Comparison of ENCODE assay signal across 17 cellular contexts in the genomic region with DNA sequence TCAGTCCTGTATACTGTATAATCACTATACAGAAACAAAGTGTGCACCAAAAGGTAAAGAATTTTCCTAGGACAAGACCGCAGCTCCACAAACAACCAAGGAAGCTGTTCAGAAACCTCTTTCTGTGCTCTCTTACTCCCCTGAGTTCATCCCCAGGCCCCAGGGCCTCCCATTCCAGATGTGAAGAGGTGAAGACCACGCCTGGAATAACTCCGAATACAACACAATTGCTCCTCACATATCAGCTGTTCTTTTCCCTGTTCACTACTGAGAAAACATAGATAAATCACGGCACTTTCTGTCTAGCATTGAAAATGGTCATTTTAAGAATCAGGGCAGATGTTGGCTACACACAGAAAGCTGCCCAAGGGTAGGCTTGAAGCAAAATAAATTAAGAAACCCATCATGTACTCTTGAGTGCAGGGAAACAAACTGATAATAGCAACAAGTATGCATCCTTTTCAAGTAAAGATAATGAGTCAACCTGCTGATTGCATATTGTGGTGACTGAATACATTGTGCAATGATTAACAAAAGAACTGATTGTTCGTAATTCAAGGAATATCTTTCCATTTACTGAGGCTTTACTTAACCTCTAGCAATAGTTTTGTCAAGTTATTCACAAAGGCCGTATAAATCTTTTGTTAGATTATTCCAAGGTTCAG.
A peak's percentile ranks its signal among the peaks of the same experiment; 100 is the strongest.
DNase-seq lines count a peak whose midpoint lies in the region; FAIRE-seq and TF ChIP-seq lines count a peak whose summit lies in the region.
"Had no signal": no experiment of that assay in that cellular context is flagged by ENCODE, and none has a peak within 500 bp of the region (broad histone marks: within the 10 kb centered on the region; RNA-seq: fewer than 3 reads in every experiment).

No MANE protein-coding gene starts in this region.

- FAIRE-seq in GM12891 (lab: Jason Lieb, UNC), result no peak

- TF ChIP-seq CTCF in astrocyte of the spinal cord (IDR thresholded peaks at IDR 0.05; ENCODE audit: low read depth, low read length), result no peak
- TF ChIP-seq CTCF in foreskin fibroblast (IDR thresholded peaks at IDR 0.05; ENCODE audit: low read depth, low read length), result no peak
- TF ChIP-seq CTCF in dorsolateral prefrontal cortex (IDR thresholded peaks at IDR 0.05 in 54 of 56, conservative IDR thresholded peaks at IDR 0.05 in 2 of 56; ENCODE audit: low read depth in 1 of 56, partially characterized antibody in 56 of 56), result no peak
- TF ChIP-seq CTCF in WERI-Rb-1 (IDR thresholded peaks at IDR 0.05; ENCODE audit: low read depth, low read length), result no peak

- no peaks in the 10 kb centered on the region for H3K27me3 ChIP-seq in dorsolateral prefrontal cortex
- no peaks in the 10 kb centered on the region for H3K27me3 ChIP-seq in WERI-Rb-1 (ENCODE audit: insufficient read depth, low read depth, severe bottlenecking)
- H3K27me3 ChIP-seq: BLaER1 had no signal

- intact Hi-C loops in dorsolateral prefrontal cortex (cut with DNase I), result no loop called here

- no peaks in the 10 kb centered on the region for H3K36me3 ChIP-seq in WERI-Rb-1
- H3K36me3 ChIP-seq: BLaER1 had no signal

- in situ Hi-C loops in astrocyte of the spinal cord (cut with HindIII; ENCODE audit: low sequenced_read_pairs), result no loop called here

- DNase-seq in HS-5 (ENCODE audit: low read depth), result peak; percentile 25
- peak; percentile 46 for DNase-seq in astrocyte of the spinal cord (ENCODE audit: low read depth, low spot score)
- peak; percentile 31 to 87 for DNase-seq in foreskin fibroblast
- DNase-seq in renal cortical epithelial cell (ENCODE audit: low read depth), result peak; percentile 89
- DNase-seq in dorsolateral prefrontal cortex, result no peak
- DNase-seq in GM12891 (ENCODE audit: insufficient read length, low spot score), result no peak
- DNase-seq in WERI-Rb-1, result no peak
- DNase-seq: activated CD4-positive, alpha-beta T cell treated with anti-CD3 and anti-CD28 coated beads, Interleukin-2, amount 50 U/mL, for 4 hours; activated naive CD8-positive, alpha-beta T cell treated with anti-CD3 and anti-CD28 coated beads, Interleukin-2, amount 50 U/mL, for 24 hours; activated T-cell treated with anti-CD3 and anti-CD28 coated beads, Interleukin-2, amount 50 U/mL, for 4 hours; DMS79; HCEC 1CT; IMR-90; NCI-H1105; nephron progenitor cell had no signal

- no peaks in the 10 kb centered on the region for H3K9me3 ChIP-seq in WERI-Rb-1 (ENCODE audit: severe bottlenecking)
- H3K9me3 ChIP-seq: BLaER1 had no signal

- TF ChIP-seq POLR2A in GM12891 (IDR thresholded peaks at IDR 0.05; ENCODE audit: low read depth, low read length), result no peak

- no peak overlapping the region for H3K4me3 ChIP-seq in astrocyte of the spinal cord (ENCODE audit: low read depth, low read length)
- H3K4me3 ChIP-seq in foreskin fibroblast (ENCODE audit: low read depth in 1 of 2, low read length in 2 of 2), result no peak overlapping the region
- no peak overlapping the region for H3K4me3 ChIP-seq in dorsolateral prefrontal cortex
- no peak overlapping the region for H3K4me3 ChIP-seq in WERI-Rb-1 (ENCODE audit: low read depth, low read length)
- H3K4me3 ChIP-seq: BLaER1, SK-N-MC had no signal

- H3K27ac ChIP-seq in dorsolateral prefrontal cortex, result no peak overlapping the region
- H3K27ac ChIP-seq in WERI-Rb-1, result no peak overlapping the region
- H3K27ac ChIP-seq: BLaER1, SK-N-MC had no signal

TF ChIP-seq in GM12891, 5 proteins besides CTCF, POLR2A, EP300 and RAD21:
- TF ChIP-seq TAF1 (IDR thresholded peaks at IDR 0.05; ENCODE audit: low read depth, low read length), result no peak
- TF ChIP-seq SPI1 (IDR thresholded peaks at IDR 0.05; ENCODE audit: low read depth, low read length), result no peak
- no peak for TF ChIP-seq POLR2AphosphoS5 (IDR thresholded peaks at IDR 0.05; ENCODE audit: low read depth, low read length)
- no peak for TF ChIP-seq POU2F2 (IDR thresholded peaks at IDR 0.05; ENCODE audit: low read depth, low read length)
- TF ChIP-seq PAX5 (IDR thresholded peaks at IDR 0.05; ENCODE audit: insufficient read depth, low read length, severe bottlenecking), result no peak

Comparison
In these comparisons a context has a peak if more than half of its experiments do, and no peak if none do; other contexts are left out.
1. DNase-seq: peak in HS-5 (single experiment), astrocyte of the spinal cord (single experiment), foreskin fibroblast (2 of 2) and renal cortical epithelial cell (single experiment); none in dorsolateral prefrontal cortex (0 of 10), GM12891 (single experiment) and WERI-Rb-1 (single experiment).